ENCODE assay signal across 9 cellular contexts in genomic region chr14:61526405-61527312, GRCh38.
DNase-seq lines count a peak whose midpoint lies in the region; ATAC-seq and TF ChIP-seq lines count a peak whose summit lies in the region.
"Had no signal": no experiment of that assay in that cellular context is flagged by ENCODE, and none has a peak within 500 bp of the region (broad histone marks: within the 10 kb centered on the region; RNA-seq: fewer than 3 reads in every experiment).

No MANE protein-coding gene starts in this region.

- H3K9me3 ChIP-seq in mucosa of rectum (ENCODE audit: control insufficient read depth in 2 of 2, low read length in 2 of 2): no peaks in the 10 kb centered on the region

- no peak overlapping the region for H3K4me3 ChIP-seq in ACC112 (ENCODE audit: low read depth, low read length)
- H3K4me3 ChIP-seq in mucosa of rectum (ENCODE audit: low read length in 2 of 2): no peak overlapping the region

- H3K36me3 ChIP-seq in ACC112 (ENCODE audit: insufficient read depth, low read length) (no peaks in the 10 kb centered on the region), mucosa of rectum (ENCODE audit: control insufficient read depth in 2 of 2, insufficient read depth in 2 of 2, low read length in 2 of 2) (no peaks in the 10 kb centered on the region)

- in situ Hi-C loops in KBM-7 (cut with MboI; ENCODE audit: low pct_unique_long_range_greater_than_20kb, low sequenced_read_pairs): no loop called here
- in situ Hi-C loops in T47D (cut with HindIII; ENCODE audit: low pct_unique_long_range_greater_than_20kb, low sequenced_read_pairs): no loop called here

- H3K9ac ChIP-seq in mucosa of rectum (ENCODE audit: low read depth in 1 of 2, low read length in 2 of 2): no peak overlapping the region

- H3K4me1 ChIP-seq in ACC112 (ENCODE audit: control insufficient read depth, insufficient read depth, low read length, unreplicated experiment) (peaks cover 76% of the 10 kb centered on the region), mucosa of rectum (ENCODE audit: control insufficient read depth in 2 of 2, insufficient read depth in 2 of 2, low read length in 2 of 2) (peaks cover 28 to 60% of the 10 kb centered on the region in 2 donors)

- peak overlapping the region; percentile 98 for H3K27ac ChIP-seq in ACC112 (ENCODE audit: low read depth, low read length)
- H3K27ac ChIP-seq in mucosa of rectum (ENCODE audit: low read depth in 2 of 2, low read length in 2 of 2): peak overlapping the region; percentile 54 to 66

- ATAC-seq in HG02678 (IDR thresholded peaks at IDR 0.05; ENCODE audit: unreplicated experiment): no peak
- ATAC-seq in GM21529 (IDR thresholded peaks at IDR 0.05; ENCODE audit: unreplicated experiment): no peak

- no peak overlapping the region for H2AFZ ChIP-seq in ACC112 (ENCODE audit: low read length, unreplicated experiment)

- H3K79me2 ChIP-seq in ACC112 (ENCODE audit: control insufficient read depth, insufficient read depth, low read length, unreplicated experiment): peaks cover 8% of the 10 kb centered on the region

- TF ChIP-seq CTCF in GM20000 (IDR thresholded peaks at IDR 0.05; ENCODE audit: extremely low read depth, missing control alignments): no peak

- DNase-seq in KBM-7: peak; percentile 37
- DNase-seq in T47D (ENCODE audit: low read depth in 1 of 2, low spot score in 1 of 2): peak; percentile 39 to 96
- no peak for DNase-seq in AG08395 (ENCODE audit: low spot score)
- no peak for DNase-seq in GM20000 (ENCODE audit: low spot score)
- DNase-seq: GF-D8 had no signal

- H3K27me3 ChIP-seq in ACC112 (ENCODE audit: insufficient read depth, low read length): no peaks in the 10 kb centered on the region
- H3K27me3 ChIP-seq in mucosa of rectum (ENCODE audit: control insufficient read depth in 2 of 2, insufficient read depth in 2 of 2, low read length in 2 of 2): no peaks in the 10 kb centered on the region

Comparison
In these comparisons a context has a peak if more than half of its experiments do, and no peak if none do; other contexts are left out.
1. DNase-seq: peak in KBM-7 (single experiment) and T47D (2 of 2); none in AG08395 (single experiment) and GM20000 (single experiment).